27 cellular contexts compared by ENCODE assay signal in the genomic region with DNA sequence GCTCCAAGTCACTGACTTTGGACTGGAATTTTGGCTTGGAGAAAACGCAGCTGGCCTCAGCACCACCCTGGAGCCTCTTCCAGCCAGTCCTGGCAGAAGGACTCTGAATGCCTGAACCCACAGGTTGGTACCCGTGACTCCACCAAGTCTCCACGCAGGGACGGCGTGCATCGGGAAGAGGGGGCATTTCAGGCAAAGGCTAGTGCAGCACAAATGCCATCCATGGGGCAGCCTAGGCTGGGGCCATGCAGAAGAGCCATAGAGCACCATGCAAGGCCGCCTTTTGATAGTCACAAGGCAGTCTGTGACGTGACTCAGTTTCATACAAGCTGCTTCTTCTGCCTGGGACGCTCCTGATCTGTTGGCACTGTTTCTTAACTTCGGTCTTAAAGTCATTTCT. TPM values are rescaled to one million over a fixed set of nuclear protein-coding genes. Genes with fewer than 3 reads are reported as not detected.
"Had no signal": no experiment of that assay in that cellular context is flagged by ENCODE, and none has a peak within 500 bp of the region (broad histone marks: within the 10 kb centered on the region; RNA-seq: fewer than 3 reads in every experiment).

No MANE protein-coding gene starts in this region.

- H3K9me3 Mint-ChIP-seq: activated B cell treated with CpG ODN at 0.5 μM for 24 hours; activated T-helper 2 cell treated with anti-CD3 and anti-CD28 coated beads, Interferon-gamma antibody, Interleukin-2, Interleukin-4, amounts not matched to agents 10 μg/mL and 5 μg/mL and 100 μg/mL, durations not matched to agents 14 hours and 24 hours and 36 hours; central memory CD8-positive, alpha-beta T cell; dendritic cell treated with granulocyte-macrophage colony-stimulating factor and Interleukin-4, amounts not matched to agents 40 ng/mL and 50 ng/mL, for 4 days; mesothelial cell of epicardium had no signal

- H3K27ac ChIP-seq: epithelial cell of prostate, esophagus squamous epithelium, gastroesophageal sphincter, hepatocyte, testis had no signal

- H3K36me3 ChIP-seq: esophagus squamous epithelium, transverse colon had no signal

- H3K36me3 Mint-ChIP-seq: activated CD8-positive, alpha-beta memory T cell treated with anti-CD3 and anti-CD28 coated beads, Interleukin-2, amount 10 ng/mL, durations not matched to agents 7 days and 5 days; mesothelial cell of epicardium; naive thymus-derived CD4-positive, alpha-beta T cell had no signal

- H3K4me2 ChIP-seq: hepatocyte had no signal

- H3K4me3 Mint-ChIP-seq: activated B cell treated with CpG ODN at 0.5 μM for 24 hours; activated CD8-positive, alpha-beta memory T cell treated with anti-CD3 and anti-CD28 coated beads, Interleukin-2, amount 10 ng/mL, durations not matched to agents 7 days and 5 days; activated CD8-positive, alpha-beta T cell treated with anti-CD3 and anti-CD28 coated beads, Interleukin-2, amount 10 ng/mL, durations not matched to agents 7 days and 5 days; central memory CD8-positive, alpha-beta T cell; dendritic cell treated with granulocyte-macrophage colony-stimulating factor and Interleukin-4, amounts not matched to agents 40 ng/mL and 50 ng/mL, for 4 days; mesothelial cell of epicardium; naive thymus-derived CD4-positive, alpha-beta T cell; neural crest cell; T-helper 17 cell had no signal

- H3K9me3 ChIP-seq: esophagus squamous epithelium, gastroesophageal sphincter, testis, transverse colon had no signal

- H3K4me1 Mint-ChIP-seq: activated B cell treated with CpG ODN at 0.5 μM for 24 hours; activated CD8-positive, alpha-beta memory T cell treated with anti-CD3 and anti-CD28 coated beads, Interleukin-2, amount 10 ng/mL, durations not matched to agents 7 days and 5 days; central memory CD8-positive, alpha-beta T cell; naive thymus-derived CD4-positive, alpha-beta T cell; T-helper 17 cell had no signal

- H3K4me1 ChIP-seq: esophagus squamous epithelium, testis, transverse colon had no signal

- H3K79me2 ChIP-seq: hepatocyte had no signal

- H3K27me3 ChIP-seq: esophagus squamous epithelium, gastroesophageal sphincter, hepatocyte, testis, transverse colon had no signal

- H3K4me3 ChIP-seq: esophagus squamous epithelium, gastroesophageal sphincter, hepatocyte, testis, transverse colon had no signal

- ATAC-seq: activated CD8-positive, alpha-beta memory T cell treated with anti-CD3 and anti-CD28 coated beads, Interleukin-2, amount 10 ng/mL, durations not matched to agents 7 days and 5 days; activated CD8-positive, alpha-beta T cell treated with anti-CD3 and anti-CD28 coated beads, Interleukin-2, amount 10 ng/mL, durations not matched to agents 7 days and 5 days; activated naive CD4-positive, alpha-beta T cell treated with anti-CD3 and anti-CD28 coated beads, Interleukin-2, amount 50 U/mL, for 72 hours; gastroesophageal sphincter; left colon; naive thymus-derived CD4-positive, alpha-beta T cell; right cardiac atrium; stimulated activated naive CD8-positive, alpha-beta T cell treated with anti-CD3 and anti-CD28 coated beads, Interleukin-15, Interleukin-2, amounts not matched to agents 100 U/mL and 50 U/mL, for 24 hours; T-helper 17 cell had no signal

- H2AFZ ChIP-seq: hepatocyte had no signal

- H3K27ac Mint-ChIP-seq: activated B cell treated with CpG ODN at 0.5 μM for 24 hours; activated CD8-positive, alpha-beta memory T cell treated with anti-CD3 and anti-CD28 coated beads, Interleukin-2, amount 10 ng/mL, durations not matched to agents 7 days and 5 days; activated CD8-positive, alpha-beta T cell treated with anti-CD3 and anti-CD28 coated beads, Interleukin-2, amount 10 ng/mL, durations not matched to agents 7 days and 5 days; activated naive CD4-positive, alpha-beta T cell treated with anti-CD3 and anti-CD28 coated beads, Interleukin-2, amount 50 U/mL, for 72 hours; activated T-helper 2 cell treated with anti-CD3 and anti-CD28 coated beads, Interferon-gamma antibody, Interleukin-2, Interleukin-4, amounts not matched to agents 10 μg/mL and 5 μg/mL and 100 μg/mL, durations not matched to agents 14 hours and 24 hours and 36 hours; dendritic cell treated with granulocyte-macrophage colony-stimulating factor and Interleukin-4, amounts not matched to agents 40 ng/mL and 50 ng/mL, for 4 days; mesothelial cell of epicardium; naive thymus-derived CD4-positive, alpha-beta T cell; T-helper 17 cell had no signal

- DNase-seq: activated B cell treated with CpG ODN at 0.5 μM for 24 hours; activated CD4-positive, alpha-beta T cell treated with anti-CD3 and anti-CD28 coated beads, Interleukin-2, amount 50 U/mL, for 1 hour; activated CD8-positive, alpha-beta memory T cell treated with anti-CD3 and anti-CD28 coated beads, Interleukin-2, amount 10 ng/mL, durations not matched to agents 7 days and 5 days; activated CD8-positive, alpha-beta T cell treated with anti-CD3 and anti-CD28 coated beads, Interleukin-2, amount 10 ng/mL, durations not matched to agents 7 days and 5 days; activated naive CD4-positive, alpha-beta T cell; activated T-cell treated with anti-CD3 and anti-CD28 coated beads, Interleukin-2, amount 50 U/mL, for 48 hours; effector CD8-positive, alpha-beta T cell; esophagus squamous epithelium; naive thymus-derived CD4-positive, alpha-beta T cell; nucleus accumbens; right cardiac atrium; stimulated activated CD4-positive, alpha-beta T cell treated with anti-CD3 and anti-CD28 coated beads, Interleukin-12 subunit alpha, Interleukin-12 subunit beta, amount 100 ng/mL, for 4 hours; stimulated activated CD4-positive, alpha-beta T cell treated with anti-CD3 and anti-CD28 coated beads, Interleukin-4, amount 100 ng/mL, for 1 hour; stimulated activated naive CD8-positive, alpha-beta T cell treated with anti-CD3 and anti-CD28 coated beads, Interleukin-15, Interleukin-2, amounts not matched to agents 100 U/mL and 50 U/mL, for 24 hours; T-helper 17 cell; testis; transverse colon had no signal

RNA-seq across cellular contexts. Expression of gene GDNF, which starts 28.0 kb away (rescaled TPM):
- total RNA-seq: activated B cell treated with CpG ODN at 0.5 μM for 24 hours; activated CD8-positive, alpha-beta memory T cell treated with anti-CD3 and anti-CD28 coated beads, Interleukin-2, amount 10 ng/mL, durations not matched to agents 7 days and 5 days; activated CD8-positive, alpha-beta T cell treated with anti-CD3 and anti-CD28 coated beads, Interleukin-2, amount 10 ng/mL, durations not matched to agents 7 days and 5 days; activated naive CD4-positive, alpha-beta T cell treated with anti-CD3 and anti-CD28 coated beads, Interleukin-2, amount 50 U/mL, for 72 hours; activated T-helper 2 cell treated with anti-CD3 and anti-CD28 coated beads, Interferon-gamma antibody, Interleukin-2, Interleukin-4, amounts not matched to agents 10 μg/mL and 5 μg/mL and 100 μg/mL, durations not matched to agents 14 hours and 24 hours and 36 hours; naive thymus-derived CD4-positive, alpha-beta T cell; T-helper 17 cell had no signal
- polyA plus RNA-seq: naive thymus-derived CD4-positive, alpha-beta T cell had no signal
